17 cellular contexts compared by ENCODE assay signal in genomic region chr10:60394444-60394843, GRCh38. TPM values are rescaled to one million over a fixed set of nuclear protein-coding genes. Genes with fewer than 3 reads are reported as not detected.
DNase-seq lines count a peak whose midpoint lies in the region; ATAC-seq and TF ChIP-seq lines count a peak whose summit lies in the region.
"Had no signal": no experiment of that assay in that cellular context is flagged by ENCODE, and none has a peak within 500 bp of the region (broad histone marks: within the 10 kb centered on the region; RNA-seq: fewer than 3 reads in every experiment).

No MANE protein-coding gene starts in this region.

- H3K27ac Mint-ChIP-seq in activated naive CD8-positive, alpha-beta T cell treated with anti-CD3 and anti-CD28 coated beads, Interleukin-2, amount 10 ng/mL, durations not matched to agents 7 days and 5 days, result no peak overlapping the region
- H3K27ac Mint-ChIP-seq in activated naive CD8-positive, alpha-beta T cell treated with anti-CD3 and anti-CD28 coated beads for 36 hours, result no peak overlapping the region
- no peak overlapping the region for H3K27ac Mint-ChIP-seq in T-helper 2 cell treated with Interferon-gamma antibody and Interleukin-4, amounts not matched to agents 5 μg/mL and 100 μg/mL, for 36 hours
- peak overlapping the region; percentile 60 for H3K27ac Mint-ChIP-seq in glutamatergic neuron (ENCODE audit: unreplicated experiment)
- H3K27ac Mint-ChIP-seq: mesothelial cell of epicardium had no signal

- H3K27me3 ChIP-seq in upper lobe of left lung (no peaks in the 10 kb centered on the region), gastrocnemius medialis (no peaks in the 10 kb centered on the region)
- H3K27me3 ChIP-seq: spleen had no signal

- H3K36me3 ChIP-seq in upper lobe of left lung, result no peaks in the 10 kb centered on the region
- no peaks in the 10 kb centered on the region for H3K36me3 ChIP-seq in gastrocnemius medialis
- H3K36me3 ChIP-seq: spleen had no signal

- H3K9me3 Mint-ChIP-seq in activated naive CD8-positive, alpha-beta T cell treated with anti-CD3 and anti-CD28 coated beads, Interleukin-2, amount 10 ng/mL, durations not matched to agents 7 days and 5 days, result no peaks in the 10 kb centered on the region
- H3K9me3 Mint-ChIP-seq in activated naive CD8-positive, alpha-beta T cell treated with anti-CD3 and anti-CD28 coated beads for 36 hours, result no peaks in the 10 kb centered on the region
- H3K9me3 Mint-ChIP-seq in T-helper 2 cell treated with Interferon-gamma antibody and Interleukin-4, amounts not matched to agents 5 μg/mL and 100 μg/mL, for 36 hours, result no peaks in the 10 kb centered on the region
- H3K9me3 Mint-ChIP-seq in glutamatergic neuron (ENCODE audit: unreplicated experiment), result peaks cover 4% of the 10 kb centered on the region
- H3K9me3 Mint-ChIP-seq: mesothelial cell of epicardium had no signal

- no peaks in the 10 kb centered on the region for H3K36me3 Mint-ChIP-seq in activated naive CD8-positive, alpha-beta T cell treated with anti-CD3 and anti-CD28 coated beads, Interleukin-2, amount 10 ng/mL, durations not matched to agents 7 days and 5 days
- no peaks in the 10 kb centered on the region for H3K36me3 Mint-ChIP-seq in activated naive CD8-positive, alpha-beta T cell treated with anti-CD3 and anti-CD28 coated beads for 36 hours
- H3K36me3 Mint-ChIP-seq in T-helper 2 cell treated with Interferon-gamma antibody and Interleukin-4, amounts not matched to agents 5 μg/mL and 100 μg/mL, for 36 hours (ENCODE audit: low read depth), result no peaks in the 10 kb centered on the region
- H3K36me3 Mint-ChIP-seq in glutamatergic neuron (ENCODE audit: unreplicated experiment), result no peaks in the 10 kb centered on the region
- H3K36me3 Mint-ChIP-seq: mesothelial cell of epicardium had no signal

- H3K4me3 Mint-ChIP-seq in activated naive CD8-positive, alpha-beta T cell treated with anti-CD3 and anti-CD28 coated beads, Interleukin-2, amount 10 ng/mL, durations not matched to agents 7 days and 5 days, result no peak overlapping the region
- H3K4me3 Mint-ChIP-seq in activated naive CD8-positive, alpha-beta T cell treated with anti-CD3 and anti-CD28 coated beads for 36 hours, result no peak overlapping the region
- no peak overlapping the region for H3K4me3 Mint-ChIP-seq in T-helper 2 cell treated with Interferon-gamma antibody and Interleukin-4, amounts not matched to agents 5 μg/mL and 100 μg/mL, for 36 hours
- no peak overlapping the region for H3K4me3 Mint-ChIP-seq in glutamatergic neuron (ENCODE audit: unreplicated experiment)
- H3K4me3 Mint-ChIP-seq: mesothelial cell of epicardium had no signal

- 75 to 81% methylated on average over 2 of the region's 2 CpGs for WGBS in upper lobe of left lung, 2 donors

- H3K27ac ChIP-seq in upper lobe of left lung, result no peak overlapping the region
- H3K27ac ChIP-seq in gastrocnemius medialis, result no peak overlapping the region
- H3K27ac ChIP-seq: parathyroid adenoma, spleen had no signal

- TF ChIP-seq POLR2A in upper lobe of left lung (IDR thresholded peaks at IDR 0.05) (no peak), gastrocnemius medialis (IDR thresholded peaks at IDR 0.05) (no peak)

- TF ChIP-seq CTCF in glutamatergic neuron (IDR thresholded peaks at IDR 0.05; ENCODE audit: partially characterized antibody, unreplicated experiment) (no peak), upper lobe of left lung (IDR thresholded peaks at IDR 0.05) (no peak), gastrocnemius medialis (IDR thresholded peaks at IDR 0.05 in 4 of 5, conservative IDR thresholded peaks at IDR 0.05 in 1 of 5) (no peak)

- H3K9me3 ChIP-seq in upper lobe of left lung, result no peaks in the 10 kb centered on the region
- H3K9me3 ChIP-seq in gastrocnemius medialis, result no peaks in the 10 kb centered on the region
- H3K9me3 ChIP-seq: spleen had no signal

- POLR2A ChIA-PET in activated naive CD8-positive, alpha-beta T cell treated with anti-CD3 and anti-CD28 coated beads, Interleukin-2, amount 10 ng/mL, durations not matched to agents 7 days and 5 days (lab: Charles Lee), result no interaction called here

- in situ Hi-C loops in gastrocnemius medialis (cut with MboI; ENCODE audit: low sequenced_read_pairs in 4 of 4), result no loop called here

- H3K4me1 Mint-ChIP-seq in activated naive CD8-positive, alpha-beta T cell treated with anti-CD3 and anti-CD28 coated beads, Interleukin-2, amount 10 ng/mL, durations not matched to agents 7 days and 5 days, result peaks cover 3% of the 10 kb centered on the region
- no peaks in the 10 kb centered on the region for H3K4me1 Mint-ChIP-seq in activated naive CD8-positive, alpha-beta T cell treated with anti-CD3 and anti-CD28 coated beads for 36 hours
- peaks cover 10% of the 10 kb centered on the region for H3K4me1 Mint-ChIP-seq in T-helper 2 cell treated with Interferon-gamma antibody and Interleukin-4, amounts not matched to agents 5 μg/mL and 100 μg/mL, for 36 hours (ENCODE audit: low read depth)
- H3K4me1 Mint-ChIP-seq in glutamatergic neuron (ENCODE audit: low read depth, unreplicated experiment), result peaks cover 40% of the 10 kb centered on the region

- H3K27me3 Mint-ChIP-seq in activated naive CD8-positive, alpha-beta T cell treated with anti-CD3 and anti-CD28 coated beads, Interleukin-2, amount 10 ng/mL, durations not matched to agents 7 days and 5 days, result peaks cover 5% of the 10 kb centered on the region
- H3K27me3 Mint-ChIP-seq in activated naive CD8-positive, alpha-beta T cell treated with anti-CD3 and anti-CD28 coated beads for 36 hours, result no peaks in the 10 kb centered on the region
- no peaks in the 10 kb centered on the region for H3K27me3 Mint-ChIP-seq in T-helper 2 cell treated with Interferon-gamma antibody and Interleukin-4, amounts not matched to agents 5 μg/mL and 100 μg/mL, for 36 hours (ENCODE audit: low read depth)
- no peaks in the 10 kb centered on the region for H3K27me3 Mint-ChIP-seq in glutamatergic neuron (ENCODE audit: unreplicated experiment)

- H3K4me1 ChIP-seq in upper lobe of left lung, result no peaks in the 10 kb centered on the region
- peaks cover 0 to 4% of the 10 kb centered on the region in 2 donors for H3K4me1 ChIP-seq in gastrocnemius medialis

- no peak for DNase-seq in activated naive CD8-positive, alpha-beta T cell treated with anti-CD3 and anti-CD28 coated beads, Interleukin-2, amount 10 ng/mL, durations not matched to agents 7 days and 5 days
- no peak for DNase-seq in activated naive CD8-positive, alpha-beta T cell treated with anti-CD3 and anti-CD28 coated beads for 36 hours
- peak; percentile 12 for DNase-seq in T-helper 2 cell treated with Interferon-gamma antibody and Interleukin-4, amounts not matched to agents 5 μg/mL and 100 μg/mL, for 36 hours (ENCODE audit: low spot score)
- DNase-seq in glutamatergic neuron (peak; percentile 37), upper lobe of left lung (no peak), gastrocnemius medialis (no peak)
- DNase-seq in central memory CD4-positive, alpha-beta T cell, result no peak
- DNase-seq: activated CD4-positive, CD25-positive, alpha-beta regulatory T cell; AML-193; NCI-H1092; NCI-H2227 treated with DMSO at 0.1 percent for 48 hours; spleen; trophoblast cell had no signal

- peak; percentile 39 for ATAC-seq in activated naive CD8-positive, alpha-beta T cell treated with anti-CD3 and anti-CD28 coated beads, Interleukin-2, amount 10 ng/mL, durations not matched to agents 7 days and 5 days (ENCODE audit: low read depth)
- ATAC-seq in upper lobe of left lung (ENCODE audit: low FRiP score in 2 of 2) (peak; percentile 26 to 40), gastrocnemius medialis (no peak), HG03135 (IDR thresholded peaks at IDR 0.05; ENCODE audit: unreplicated experiment) (no peak)
- ATAC-seq: Panc1 had no signal

- TF ChIP-seq EP300 in upper lobe of left lung (IDR thresholded peaks at IDR 0.05), result no peak

- intact Hi-C loops in gastrocnemius medialis (cut with DNase I; ENCODE audit: low total_unique reads), result no loop called here

- H3K4me3 ChIP-seq in upper lobe of left lung, result no peak overlapping the region
- no peak overlapping the region for H3K4me3 ChIP-seq in gastrocnemius medialis
- H3K4me3 ChIP-seq: spleen had no signal

RNA-seq across cellular contexts. Expression of gene ANK3, which starts 4.8 kb away (rescaled TPM):
- 1 to 10 TPM; 3.6 to 4.8 TPM for total RNA-seq in activated naive CD8-positive, alpha-beta T cell treated with anti-CD3 and anti-CD28 coated beads, Interleukin-2, amount 10 ng/mL, durations not matched to agents 7 days and 5 days
- total RNA-seq in activated naive CD8-positive, alpha-beta T cell treated with anti-CD3 and anti-CD28 coated beads for 36 hours, result 1 to 10 TPM; 1.3 to 1.7 TPM
- total RNA-seq in glutamatergic neuron (ENCODE audit: unreplicated experiment) (84.9 TPM), upper lobe of left lung (100 to 1,000 TPM in 3 of 6 donors, 10 to 100 TPM in 3; 43.9 to 193 (median 98.5) TPM), gastrocnemius medialis (100 to 1,000 TPM; 125 to 171 (median 149) TPM)

Comparison
In these comparisons a context has a peak if more than half of its experiments do, and no peak if none do; other contexts are left out.
1. ATAC-seq: peak in activated naive CD8-positive, alpha-beta T cell treated with anti-CD3 and anti-CD28 coated beads, Interleukin-2, amount 10 ng/mL, durations not matched to agents 7 days and 5 days (single experiment) and upper lobe of left lung (2 of 2); none in gastrocnemius medialis (0 of 2) and HG03135 (single experiment).
2. DNase-seq: peak in T-helper 2 cell treated with Interferon-gamma antibody and Interleukin-4, amounts not matched to agents 5 μg/mL and 100 μg/mL, for 36 hours (single experiment) and glutamatergic neuron (single experiment); none in activated naive CD8-positive, alpha-beta T cell treated with anti-CD3 and anti-CD28 coated beads, Interleukin-2, amount 10 ng/mL, durations not matched to agents 7 days and 5 days (single experiment), activated naive CD8-positive, alpha-beta T cell treated with anti-CD3 and anti-CD28 coated beads for 36 hours (single experiment), upper lobe of left lung (0 of 2), gastrocnemius medialis (0 of 2) and central memory CD4-positive, alpha-beta T cell (single experiment).
3. RNA of gene ANK3, which starts 4.8 kb away (total RNA-seq): 125 to 171 TPM in gastrocnemius medialis, 43.9 to 193 TPM in upper lobe of left lung and 84.9 TPM in glutamatergic neuron (single experiment); 3.6 to 4.8 TPM in activated naive CD8-positive, alpha-beta T cell treated with anti-CD3 and anti-CD28 coated beads, Interleukin-2, amount 10 ng/mL, durations not matched to agents 7 days and 5 days and 1.3 to 1.7 TPM in activated naive CD8-positive, alpha-beta T cell treated with anti-CD3 and anti-CD28 coated beads for 36 hours; every median in the first group is over 4 times any median in the second.